Comparison of ENCODE assay signal across 21 cellular contexts in genomic region chr19:46201413-46202310, GRCh38. TPM values are rescaled to one million over a fixed set of nuclear protein-coding genes. Genes with fewer than 3 reads are reported as not detected.
DNase-seq lines count a peak whose midpoint lies in the region; ATAC-seq and TF ChIP-seq lines count a peak whose summit lies in the region.
"Had no signal": no experiment of that assay in that cellular context is flagged by ENCODE, and none has a peak within 500 bp of the region (broad histone marks: within the 10 kb centered on the region; RNA-seq: fewer than 3 reads in every experiment).

No MANE protein-coding gene starts in this region.

- no peaks in the 10 kb centered on the region for H3K4me1 Mint-ChIP-seq in activated CD4-positive, alpha-beta T cell treated with anti-CD3 and anti-CD28 coated beads, Interleukin-2, amount 10 ng/mL, durations not matched to agents 24 days and 14 days
- H3K4me1 Mint-ChIP-seq in natural killer cell treated with Interleukin-12 subunit alpha and Interleukin-12 subunit beta and Interleukin-15 and Interleukin-18, amount 100 ng/mL, for 72 hours (ENCODE audit: low read depth in 2 of 2), result no peaks in the 10 kb centered on the region

- H3K27ac Mint-ChIP-seq in activated CD4-positive, alpha-beta T cell treated with anti-CD3 and anti-CD28 coated beads, Interleukin-2, amount 10 ng/mL, durations not matched to agents 24 days and 14 days, result no peak overlapping the region
- H3K27ac Mint-ChIP-seq in natural killer cell treated with Interleukin-12 subunit alpha and Interleukin-12 subunit beta and Interleukin-15 and Interleukin-18, amount 100 ng/mL, for 72 hours, result no peak overlapping the region

- H3K9me3 Mint-ChIP-seq in activated CD4-positive, alpha-beta T cell treated with anti-CD3 and anti-CD28 coated beads, Interleukin-2, amount 10 ng/mL, durations not matched to agents 24 days and 14 days, result no peaks in the 10 kb centered on the region
- H3K9me3 Mint-ChIP-seq in natural killer cell treated with Interleukin-12 subunit alpha and Interleukin-12 subunit beta and Interleukin-15 and Interleukin-18, amount 100 ng/mL, for 72 hours, result no peaks in the 10 kb centered on the region
- H3K9me3 Mint-ChIP-seq: naive thymus-derived CD8-positive, alpha-beta T cell had no signal

- TF ChIP-seq POLR2A in NB4 (IDR thresholded peaks at IDR 0.05; ENCODE audit: extremely low read depth, insufficient read length), result no peak

- intact Hi-C loops in activated CD4-positive, alpha-beta T cell treated with anti-CD3 and anti-CD28 coated beads, Interleukin-2, amount 10 ng/mL, durations not matched to agents 24 days and 14 days (cut with micrococcal nuclease), result no loop called here

- ATAC-seq in natural killer cell treated with Interleukin-12 subunit alpha and Interleukin-12 subunit beta and Interleukin-15 and Interleukin-18, amount 100 ng/mL, for 72 hours, result no peak
- ATAC-seq: naive thymus-derived CD8-positive, alpha-beta T cell had no signal

- no peak for TF ChIP-seq CTCF in NB4 (IDR thresholded peaks at IDR 0.05; ENCODE audit: low read depth, low read length)

- no peaks in the 10 kb centered on the region for H3K36me3 Mint-ChIP-seq in activated CD4-positive, alpha-beta T cell treated with anti-CD3 and anti-CD28 coated beads, Interleukin-2, amount 10 ng/mL, durations not matched to agents 24 days and 14 days (ENCODE audit: low read depth)
- H3K36me3 Mint-ChIP-seq in natural killer cell treated with Interleukin-12 subunit alpha and Interleukin-12 subunit beta and Interleukin-15 and Interleukin-18, amount 100 ng/mL, for 72 hours, result no peaks in the 10 kb centered on the region
- H3K36me3 Mint-ChIP-seq: naive thymus-derived CD8-positive, alpha-beta T cell had no signal

- peaks cover 28% of the 10 kb centered on the region for H3K27me3 Mint-ChIP-seq in activated CD4-positive, alpha-beta T cell treated with anti-CD3 and anti-CD28 coated beads, Interleukin-2, amount 10 ng/mL, durations not matched to agents 24 days and 14 days
- peaks cover 38 to 39% of the 10 kb centered on the region in 2 donors for H3K27me3 Mint-ChIP-seq in natural killer cell treated with Interleukin-12 subunit alpha and Interleukin-12 subunit beta and Interleukin-15 and Interleukin-18, amount 100 ng/mL, for 72 hours

- no peak overlapping the region for H3K4me3 ChIP-seq in NB4 (ENCODE audit: low read depth, low read length)
- H3K4me3 ChIP-seq: BLaER1 treated with 17β-estradiol and CSF1 and Interleukin-3, amounts not matched to agents 10 nM and 100 nM; coronary artery; left ventricle myocardium inferior; prostate gland had no signal

- peak overlapping the region; percentile 57 for H3K27ac ChIP-seq in epithelial cell of prostate
- H3K27ac ChIP-seq: BLaER1 treated with 17β-estradiol and CSF1 and Interleukin-3, amounts not matched to agents 10 nM and 100 nM; coronary artery; left ventricle myocardium inferior; prostate gland had no signal

- peak; percentile 99 for DNase-seq in Caki2 (ENCODE audit: low read depth)
- peak; percentile 38 for DNase-seq in NB4 (ENCODE audit: low read depth)
- no peak for DNase-seq in epithelial cell of prostate (ENCODE audit: low read depth, low spot score)
- peak; percentile 30 for DNase-seq in renal cortical epithelial cell (ENCODE audit: low read depth)
- DNase-seq in activated CD4-positive, alpha-beta T cell treated with anti-CD3 and anti-CD28 coated beads, Interleukin-2, amount 10 ng/mL, durations not matched to agents 24 days and 14 days, result no peak
- no peak for DNase-seq in dedifferentiated amniotic fluid mesenchymal stem cell (ENCODE audit: extremely low spot score)
- no peak for DNase-seq in natural killer cell treated with Interleukin-12 subunit alpha and Interleukin-12 subunit beta and Interleukin-15 and Interleukin-18, amount 100 ng/mL, for 72 hours (ENCODE audit: low spot score)
- DNase-seq: activated CD4-positive, alpha-beta T cell treated with anti-CD3 and anti-CD28 coated beads for 1 hour; activated CD8-positive, alpha-beta memory T cell treated with anti-CD3 and anti-CD28 coated beads, Interleukin-2, amount 50 U/mL, for 4 hours; activated naive CD4-positive, alpha-beta T cell treated with Interleukin-2 at 50 U/mL for 16 hours; hippocampal formation; Kasumi-1; left ventricle myocardium inferior; naive thymus-derived CD8-positive, alpha-beta T cell; NCI-H2029; Right ventricle myocardium superior had no signal

- in situ Hi-C loops in Caki2 (cut with HindIII; ENCODE audit: low pct_unique_long_range_greater_than_20kb, low sequenced_read_pairs), result no loop called here

- H3K4me3 Mint-ChIP-seq in activated CD4-positive, alpha-beta T cell treated with anti-CD3 and anti-CD28 coated beads, Interleukin-2, amount 10 ng/mL, durations not matched to agents 24 days and 14 days, result no peak overlapping the region
- H3K4me3 Mint-ChIP-seq in natural killer cell treated with Interleukin-12 subunit alpha and Interleukin-12 subunit beta and Interleukin-15 and Interleukin-18, amount 100 ng/mL, for 72 hours, result no peak overlapping the region
- H3K4me3 Mint-ChIP-seq: naive thymus-derived CD8-positive, alpha-beta T cell had no signal

RNA-seq across cellular contexts. Expression of gene IGFL1, which starts 27.9 kb away (rescaled TPM):
- not detected in 2 replicates for total RNA-seq in Caki2 (2014; rRNA removed; shearing (Covaris generic); ENCODE audit: low replicate concordance)
- 3.8 TPM in 1 of 2 replicates, not detected in the other for total RNA-seq in renal cortical epithelial cell
- not detected in 2 replicates for total RNA-seq in activated CD4-positive, alpha-beta T cell treated with anti-CD3 and anti-CD28 coated beads, Interleukin-2, amount 10 ng/mL, durations not matched to agents 24 days and 14 days
- not detected for total RNA-seq in natural killer cell treated with Interleukin-12 subunit alpha and Interleukin-12 subunit beta and Interleukin-15 and Interleukin-18, amount 100 ng/mL, for 72 hours
- total RNA-seq: Daoy; left ventricle myocardium inferior; naive thymus-derived CD8-positive, alpha-beta T cell; Right ventricle myocardium superior; T-helper 2 cell treated with Interferon-gamma antibody and Interleukin-4, amounts not matched to agents 100 ng/mL and 5 ng/mL, for 36 hours had no signal

RNA-seq across cellular contexts. Expression of gene IGFL2, which starts 53.6 kb away (rescaled TPM):
- total RNA-seq in Caki2 (2014; rRNA removed; shearing (Covaris generic); ENCODE audit: low replicate concordance), result not detected in 2 replicates
- total RNA-seq in renal cortical epithelial cell, result not detected in 2 replicates
- total RNA-seq in activated CD4-positive, alpha-beta T cell treated with anti-CD3 and anti-CD28 coated beads, Interleukin-2, amount 10 ng/mL, durations not matched to agents 24 days and 14 days, result 0.33 and 0.40 TPM in 2 replicates
- not detected for total RNA-seq in natural killer cell treated with Interleukin-12 subunit alpha and Interleukin-12 subunit beta and Interleukin-15 and Interleukin-18, amount 100 ng/mL, for 72 hours
- total RNA-seq: Daoy; left ventricle myocardium inferior; naive thymus-derived CD8-positive, alpha-beta T cell; Right ventricle myocardium superior had no signal

Comparison
In these comparisons a context has a peak if more than half of its experiments do, and no peak if none do; other contexts are left out.
1. DNase-seq: peak in Caki2 (single experiment), NB4 (single experiment) and renal cortical epithelial cell (single experiment); none in epithelial cell of prostate (single experiment), activated CD4-positive, alpha-beta T cell treated with anti-CD3 and anti-CD28 coated beads, Interleukin-2, amount 10 ng/mL, durations not matched to agents 24 days and 14 days (single experiment), dedifferentiated amniotic fluid mesenchymal stem cell (single experiment) and natural killer cell treated with Interleukin-12 subunit alpha and Interleukin-12 subunit beta and Interleukin-15 and Interleukin-18, amount 100 ng/mL, for 72 hours (single experiment).